Comparison of ENCODE assay signal across 16 cellular contexts in genomic region chr2:241613018-241613780, GRCh38. TPM values are rescaled to one million over a fixed set of nuclear protein-coding genes. Genes with fewer than 3 reads are reported as not detected.
DNase-seq lines count a peak whose midpoint lies in the region; ATAC-seq, FAIRE-seq and TF ChIP-seq lines count a peak whose summit lies in the region.
"Had no signal": no experiment of that assay in that cellular context is flagged by ENCODE, and none has a peak within 500 bp of the region (broad histone marks: within the 10 kb centered on the region; RNA-seq: fewer than 3 reads in every experiment).

No MANE protein-coding gene starts in this region.

- H3K4me3 ChIP-seq in A673 (ENCODE audit: low read depth, low read length, poor library complexity, severe bottlenecking) (peak overlapping the region; percentile 18), IMR-90 (ENCODE audit: insufficient read depth, low read depth, low read length) (no peak overlapping the region), esophagus muscularis mucosa (no peak overlapping the region), neural progenitor cell (no peak overlapping the region)
- H3K4me3 ChIP-seq: Peyer's patch had no signal

- no peak for FAIRE-seq in D721Med (lab: Jason Lieb, UNC)
- FAIRE-seq: endothelial cell of umbilical vein had no signal

- H3K79me1 ChIP-seq in IMR-90 (ENCODE audit: low read depth in 1 of 2, low read length in 2 of 2) = peaks cover 42 to 84% of the 10 kb centered on the region in 2 experiments

- no peak overlapping the region for H2BK20ac ChIP-seq in IMR-90 (ENCODE audit: low read depth, low read length)

- no peak overlapping the region for H3K4me2 ChIP-seq in IMR-90 (ENCODE audit: low read depth, low read length)
- no peak overlapping the region for H3K4me2 ChIP-seq in neural progenitor cell

- H3K79me2 ChIP-seq in neural progenitor cell (ENCODE audit: low read depth) = peaks cover 36% of the 10 kb centered on the region

- H3K27ac Mint-ChIP-seq in neural progenitor cell = no peak overlapping the region
- no peak overlapping the region for H3K27ac Mint-ChIP-seq in activated CD4-positive, alpha-beta T cell treated with anti-CD3 and anti-CD28 coated beads for 36 hours
- H3K27ac Mint-ChIP-seq: activated CD4-positive, alpha-beta T cell treated with anti-CD3 and anti-CD28 coated beads, Interleukin-2, amount 10 ng/mL, durations not matched to agents 7 days and 5 days; activated naive CD8-positive, alpha-beta T cell; T-helper 2 cell treated with Interferon-gamma antibody and Interleukin-4, amounts not matched to agents 5 μg/mL and 100 μg/mL, for 36 hours had no signal

- no peak overlapping the region for H3K4me3 Mint-ChIP-seq in neural progenitor cell
- H3K4me3 Mint-ChIP-seq in activated CD4-positive, alpha-beta T cell treated with anti-CD3 and anti-CD28 coated beads for 36 hours = no peak overlapping the region
- H3K4me3 Mint-ChIP-seq: activated CD4-positive, alpha-beta T cell treated with anti-CD3 and anti-CD28 coated beads, Interleukin-2, amount 10 ng/mL, durations not matched to agents 7 days and 5 days; activated naive CD8-positive, alpha-beta T cell; T-helper 2 cell treated with Interferon-gamma antibody and Interleukin-4, amounts not matched to agents 5 μg/mL and 100 μg/mL, for 36 hours had no signal

- in situ Hi-C loops in IMR-90 (cut with MboI; ENCODE audit: low sequenced_read_pairs) = no loop called here

- no peak overlapping the region for H4K91ac ChIP-seq in IMR-90 (ENCODE audit: insufficient read depth, low read depth, low read length)

- peaks cover 2% of the 10 kb centered on the region for H3K36me3 Mint-ChIP-seq in neural progenitor cell
- peaks cover 11% of the 10 kb centered on the region for H3K36me3 Mint-ChIP-seq in activated CD4-positive, alpha-beta T cell treated with anti-CD3 and anti-CD28 coated beads for 36 hours (ENCODE audit: low read depth)

- H4K8ac ChIP-seq in IMR-90 (ENCODE audit: low read depth in 2 of 2, low read length in 2 of 2) = no peak overlapping the region

- no peak overlapping the region for H2BK15ac ChIP-seq in IMR-90 (ENCODE audit: low read depth, low read length)

- H3K18ac ChIP-seq in IMR-90 (ENCODE audit: low read depth, low read length) = no peak overlapping the region

- dilution Hi-C loops in IMR-90 (cut with HindIII; ENCODE audit: low sequenced_read_pairs, unreplicated experiment) = no loop called here

- TF ChIP-seq POLR2A in IMR-90 (IDR thresholded peaks at IDR 0.05; ENCODE audit: low read depth, low read length) (no peak), esophagus muscularis mucosa (IDR thresholded peaks at IDR 0.05; ENCODE audit: low read depth) (no peak)

- H2BK120ac ChIP-seq in IMR-90 (ENCODE audit: low read depth, low read length) = no peak overlapping the region

- H2BK5ac ChIP-seq in IMR-90 (ENCODE audit: low read depth, low read length, poor library complexity, severe bottlenecking) = no peak overlapping the region

- no peak overlapping the region for H2AK9ac ChIP-seq in IMR-90 (replicated peaks; ENCODE audit: low read depth, low read length, poor library complexity)

- TF ChIP-seq EP300 in esophagus muscularis mucosa (IDR thresholded peaks at IDR 0.05) = no peak

- H3F3A ChIP-seq in neural progenitor cell (ENCODE audit: low read depth) = peaks cover 4% of the 10 kb centered on the region

- H3K9me3 Mint-ChIP-seq in neural progenitor cell = no peaks in the 10 kb centered on the region
- no peaks in the 10 kb centered on the region for H3K9me3 Mint-ChIP-seq in activated CD4-positive, alpha-beta T cell treated with anti-CD3 and anti-CD28 coated beads for 36 hours (ENCODE audit: low read depth)
- H3K9me3 Mint-ChIP-seq: activated CD4-positive, alpha-beta T cell treated with anti-CD3 and anti-CD28 coated beads, Interleukin-2, amount 10 ng/mL, durations not matched to agents 7 days and 5 days; T-helper 2 cell treated with Interferon-gamma antibody and Interleukin-4, amounts not matched to agents 5 μg/mL and 100 μg/mL, for 36 hours had no signal

- POLR2A ChIA-PET in A673 (lab: Charles Lee; ENCODE audit: low non-redundant PET) (interaction anchor here (0.6 kb wide), 1 partner anchor 74 kb away, joined by 5 read pairs; the partner anchor contains the start of gene DTYMK), IMR-90 (lab: Charles Lee; ENCODE audit: unreplicated experiment) (interaction anchor here (0.6 kb wide), 1 partner anchor 123 kb away, joined by 5 read pairs; no protein-coding TSS in a partner anchor)
- POLR2A ChIA-PET in activated CD4-positive, alpha-beta T cell treated with anti-CD3 and anti-CD28 coated beads for 36 hours (lab: Charles Lee) = interaction anchor here (0.7 kb wide), 1 partner anchor 448 kb away, joined by 7 read pairs; no protein-coding TSS in a partner anchor

- peaks cover 17% of the 10 kb centered on the region for H3K9me1 ChIP-seq in IMR-90 (ENCODE audit: insufficient read depth, low read length)

- peaks cover 13% of the 10 kb centered on the region for H3K4me1 Mint-ChIP-seq in neural progenitor cell
- H3K4me1 Mint-ChIP-seq in activated CD4-positive, alpha-beta T cell treated with anti-CD3 and anti-CD28 coated beads for 36 hours = peaks cover 38% of the 10 kb centered on the region

- H3K23ac ChIP-seq in IMR-90 (ENCODE audit: low read depth, low read length) = no peak overlapping the region; the same call in 1 of the 2 replicates

- no peak overlapping the region for H4K5ac ChIP-seq in IMR-90 (ENCODE audit: low read depth, low read length)

- H2AFZ ChIP-seq in IMR-90 (replicated peaks; ENCODE audit: low read length, poor library complexity) (no peak overlapping the region), neural progenitor cell (replicated peaks) (no peak overlapping the region)

- peaks cover 7% of the 10 kb centered on the region for H3K27me3 Mint-ChIP-seq in neural progenitor cell (ENCODE audit: insufficient read depth, low read depth)
- no peaks in the 10 kb centered on the region for H3K27me3 Mint-ChIP-seq in activated CD4-positive, alpha-beta T cell treated with anti-CD3 and anti-CD28 coated beads for 36 hours
- H3K27me3 Mint-ChIP-seq: activated CD4-positive, alpha-beta T cell treated with anti-CD3 and anti-CD28 coated beads, Interleukin-2, amount 10 ng/mL, durations not matched to agents 7 days and 5 days; activated naive CD8-positive, alpha-beta T cell had no signal

- no peak for TF ChIP-seq RAD21 in IMR-90 (IDR thresholded peaks at IDR 0.05; ENCODE audit: low read length)

- H3K9me3 ChIP-seq in A673 (ENCODE audit: low read depth, low read length, poor library complexity, severe bottlenecking) = no peaks in the 10 kb centered on the region
- no peaks in the 10 kb centered on the region for H3K9me3 ChIP-seq in IMR-90 (ENCODE audit: control insufficient read depth, insufficient read depth, low read length)
- H3K9me3 ChIP-seq in esophagus muscularis mucosa = no peaks in the 10 kb centered on the region
- H3K9me3 ChIP-seq in neural progenitor cell (ENCODE audit: low read depth) = no peaks in the 10 kb centered on the region
- H3K9me3 ChIP-seq: Peyer's patch had no signal

- H2AK5ac ChIP-seq in IMR-90 (ENCODE audit: low read depth, low read length) = no peak overlapping the region

- no peak overlapping the region for H3K56ac ChIP-seq in IMR-90 (ENCODE audit: extremely low read depth, insufficient read depth, low read length)

- BruUV-seq in A673 (replicated peaks; lab: Mats Ljungman, UMichigan) (no TSS peak), IMR-90 (replicated peaks; lab: Mats Ljungman, UMichigan) (no TSS peak)

- 0 out of 2 replicates have a peak overlapping the region, but pooled peaks have one; percentile 7 for H3K4ac ChIP-seq in IMR-90 (ENCODE audit: low read depth, low read length)

- H3K4me1 ChIP-seq in A673 (ENCODE audit: insufficient read depth, low read length, poor library complexity, severe bottlenecking) (peaks cover 50% of the 10 kb centered on the region), IMR-90 (ENCODE audit: control insufficient read depth, insufficient read depth, low read length) (peaks cover 13% of the 10 kb centered on the region), esophagus muscularis mucosa (peaks cover 21 to 61% (median 41%) of the 10 kb centered on the region in 4 donors), neural progenitor cell (peaks cover 13% of the 10 kb centered on the region)

- H3K9ac ChIP-seq in IMR-90 (ENCODE audit: low read depth, low read length) = no peak overlapping the region
- H3K9ac ChIP-seq in neural progenitor cell = no peak overlapping the region

- WGBS in IMR-90 (ENCODE audit: extremely low coverage in 2 of 2, insufficient read length in 1 of 2), 2 experiments = no CpG with 5 or more reads among the region's 15 CpGs
- WGBS in esophagus muscularis mucosa = 74% methylated on average over 15 of the region's 15 CpGs

- DNase-seq in A673 (ENCODE audit: low spot score) (peak; percentile 78), IMR-90 (peak; percentile 26), esophagus muscularis mucosa (ENCODE audit: extremely low spot score) (no peak), neural progenitor cell (ENCODE audit: low spot score) (peak; percentile 28), D721Med (ENCODE audit: insufficient read length, low spot score) (no peak), SIG-M5 treated with dmso at 0.1 percent for 504 hours (lab: John Stamatoyannopoulos, UW; ENCODE audit: unreplicated experiment) (no peak)
- no peak for DNase-seq in activated CD4-positive, alpha-beta T cell treated with anti-CD3 and anti-CD28 coated beads for 36 hours
- DNase-seq: activated CD4-positive, alpha-beta T cell treated with anti-CD3 and anti-CD28 coated beads, Interleukin-2, amount 10 ng/mL, durations not matched to agents 7 days and 5 days; DMS 273 treated with DMSO at 0.1 percent for 48 hours; NCI-H1436 treated with DMSO at 0.1 percent for 48 hours; Peyer's patch; stimulated activated CD4-positive, alpha-beta T cell treated with anti-CD3 and anti-CD28 coated beads, Interleukin-15, amount 100 ng/mL, for 24 hours had no signal

- no peaks in the 10 kb centered on the region for H3K27me3 ChIP-seq in A673 (replicated peaks; ENCODE audit: insufficient read depth, low read depth, low read length, poor library complexity)
- H3K27me3 ChIP-seq in IMR-90 (ENCODE audit: control insufficient read depth, insufficient read depth, low read length) = no peaks in the 10 kb centered on the region
- H3K27me3 ChIP-seq in esophagus muscularis mucosa = no peaks in the 10 kb centered on the region
- no peaks in the 10 kb centered on the region for H3K27me3 ChIP-seq in neural progenitor cell
- H3K27me3 ChIP-seq: Peyer's patch had no signal

- ATAC-seq in IMR-90 (ENCODE audit: low read depth) = no peak
- ATAC-seq in HG03095 (IDR thresholded peaks at IDR 0.05; ENCODE audit: unreplicated experiment) = no peak
- no peak for ATAC-seq in activated CD4-positive, alpha-beta T cell treated with anti-CD3 and anti-CD28 coated beads for 36 hours

- H3K14ac ChIP-seq in IMR-90 (replicated peaks; ENCODE audit: low read depth, low read length) = no peak overlapping the region

- H3K36me3 ChIP-seq in A673 (ENCODE audit: insufficient read depth, low read length, poor library complexity, severe bottlenecking) (no peaks in the 10 kb centered on the region), IMR-90 (ENCODE audit: control insufficient read depth, insufficient read depth, low read length) (peaks cover 5% of the 10 kb centered on the region), esophagus muscularis mucosa (peaks cover 0 to 6% (median 0%) of the 10 kb centered on the region in 4 donors), neural progenitor cell (no peaks in the 10 kb centered on the region)
- H3K36me3 ChIP-seq: Peyer's patch had no signal

- H3K27ac ChIP-seq in A673 (ENCODE audit: low read depth, low read length, poor library complexity, severe bottlenecking) = peak overlapping the region; percentile 80
- H3K27ac ChIP-seq in IMR-90 (ENCODE audit: insufficient read depth, low read length) = no peak overlapping the region
- peak overlapping the region; percentile 36 to 66 (median 48) for H3K27ac ChIP-seq in esophagus muscularis mucosa (replicated peaks in 1 of 4)
- no peak overlapping the region for H3K27ac ChIP-seq in neural progenitor cell
- H3K27ac ChIP-seq: Peyer's patch had no signal

- no peak for TF ChIP-seq CTCF in A673 (conservative IDR thresholded peaks at IDR 0.05; ENCODE audit: low read depth, low read length)
- no peak for TF ChIP-seq CTCF in IMR-90 (conservative IDR thresholded peaks at IDR 0.05; ENCODE audit: low read depth, low read length)
- TF ChIP-seq CTCF in esophagus muscularis mucosa (IDR thresholded peaks at IDR 0.05) = no peak
- TF ChIP-seq CTCF in neural progenitor cell (IDR thresholded peaks at IDR 0.05) = no peak
- no peak for TF ChIP-seq CTCF in D721Med (IDR thresholded peaks at IDR 0.05; ENCODE audit: insufficient read depth, missing control alignments)

- H4K20me1 ChIP-seq in IMR-90 (ENCODE audit: insufficient read depth, low read length) = peaks cover 35% of the 10 kb centered on the region
- H4K20me1 ChIP-seq in neural progenitor cell (ENCODE audit: low read depth) = no peaks in the 10 kb centered on the region

- CTCF ChIA-PET in A673 (lab: Charles Lee) = no interaction called here
- CTCF ChIA-PET in IMR-90 (lab: Yijun Ruan, JAX) = interaction anchor here (0.7 kb wide), 1 partner anchor 106 kb away, joined by 3 read pairs; no protein-coding TSS in a partner anchor
- CTCF ChIA-PET in activated CD4-positive, alpha-beta T cell treated with anti-CD3 and anti-CD28 coated beads for 36 hours (lab: Charles Lee) = interaction anchor here (1.8 kb wide), 1 partner anchor 25 kb away, joined by 4 read pairs; no protein-coding TSS in a partner anchor

- intact Hi-C loops in A673 (cut with micrococcal nuclease; ENCODE audit: unreplicated experiment) (no loop called here), IMR-90 (cut with micrococcal nuclease) (no loop called here), esophagus muscularis mucosa (cut with DNase I) (loop anchor here (5.0 kb wide), 1 partner anchor 106 kb away; the partner anchor contains the start of gene STK25)
- intact Hi-C loops in activated CD4-positive, alpha-beta T cell treated with anti-CD3 and anti-CD28 coated beads for 36 hours (cut with DNase I, micrococcal nuclease) = loop anchor here in 1 of 2 experiments (10.0 kb wide), 2 partner anchors 168 to 258 kb away; partner anchors contain the start of gene FARP2

RNA-seq across cellular contexts. Expression of gene THAP4, which starts 23.8 kb away (rescaled TPM):
- total RNA-seq in A673 (2021) (82.0 and 84.9 TPM in 2 replicates), IMR-90 (2012; rRNA removed) (33.9 and 42.2 TPM in 2 replicates), esophagus muscularis mucosa (10 to 100 TPM; 37.0 to 69.8 (median 49.6) TPM), neural progenitor cell (ENCODE audit: low replicate concordance) (25.6 and 43.2 TPM in 2 replicates)
- 55.1 and 60.3 TPM in 2 replicates for polyA plus RNA-seq in IMR-90 (2012; rRNA removed)
- 53.0 and 64.7 TPM in 2 replicates for polyA plus RNA-seq in IMR-90 (2012; cell fraction: cytosol; rRNA removed)
- polyA plus RNA-seq in IMR-90 (2012; cell fraction: nucleus; rRNA removed; ENCODE audit: low replicate concordance) = 20.5 and 32.9 TPM in 2 replicates
- 10 to 100 TPM; 42.5 to 54.1 TPM for total RNA-seq in activated CD4-positive, alpha-beta T cell treated with anti-CD3 and anti-CD28 coated beads for 36 hours

RNA-seq across cellular contexts. Expression of gene ATG4B, which starts 24.3 kb away (rescaled TPM):
- total RNA-seq in A673 (2021) = 102 and 122 TPM in 2 replicates
- 102 and 146 TPM in 2 replicates for total RNA-seq in IMR-90 (2012; rRNA removed)
- polyA plus RNA-seq in IMR-90 (2012; rRNA removed) = 98.4 and 113 TPM in 2 replicates
- polyA plus RNA-seq in IMR-90 (2012; cell fraction: cytosol; rRNA removed) = 52.3 and 78.0 TPM in 2 replicates
- polyA plus RNA-seq in IMR-90 (2012; cell fraction: nucleus; rRNA removed; ENCODE audit: low replicate concordance) = 374 and 431 TPM in 2 replicates
- 10 to 100 TPM; 39.1 to 76.0 (median 55.3) TPM for total RNA-seq in esophagus muscularis mucosa
- total RNA-seq in neural progenitor cell (ENCODE audit: low replicate concordance) = 80.7 and 114 TPM in 2 replicates
- total RNA-seq in activated CD4-positive, alpha-beta T cell treated with anti-CD3 and anti-CD28 coated beads for 36 hours = 10 to 100 TPM; 71.8 to 80.1 TPM

RNA-seq across cellular contexts. Expression of gene BOK, which starts 54.7 kb away (rescaled TPM):
- 2.7 and 4.0 TPM in 2 replicates for total RNA-seq in A673 (2021)
- total RNA-seq in IMR-90 (2012; rRNA removed) = 13.3 and 15.8 TPM in 2 replicates
- polyA plus RNA-seq in IMR-90 (2012; rRNA removed) = 34.4 and 37.4 TPM in 2 replicates
- 28.7 and 58.2 TPM in 2 replicates for polyA plus RNA-seq in IMR-90 (2012; cell fraction: cytosol; rRNA removed)
- 40.1 and 75.2 TPM in 2 replicates for polyA plus RNA-seq in IMR-90 (2012; cell fraction: nucleus; rRNA removed; ENCODE audit: low replicate concordance)
- total RNA-seq in esophagus muscularis mucosa = 100 to 1,000 TPM in 1 of 4 donors, 10 to 100 TPM in 3; 55.8 to 118 (median 73.7) TPM
- total RNA-seq in neural progenitor cell (ENCODE audit: low replicate concordance) = 2.0 and 5.5 TPM in 2 replicates
- total RNA-seq in activated CD4-positive, alpha-beta T cell treated with anti-CD3 and anti-CD28 coated beads for 36 hours = under 1 TPM; 0.09 to 0.64 TPM
- total RNA-seq: activated CD4-positive, alpha-beta T cell treated with anti-CD3 and anti-CD28 coated beads, Interleukin-2, amount 10 ng/mL, durations not matched to agents 7 days and 5 days had no signal

Comparison
In these comparisons a context has a peak if more than half of its experiments do, and no peak if none do; other contexts are left out.
1. DNase-seq: peak in A673 (single experiment), IMR-90 (single experiment) and neural progenitor cell (single experiment); none in esophagus muscularis mucosa (single experiment), activated CD4-positive, alpha-beta T cell treated with anti-CD3 and anti-CD28 coated beads for 36 hours (single experiment), D721Med (single experiment) and SIG-M5 treated with dmso at 0.1 percent for 504 hours (single experiment).
2. H3K27ac ChIP-seq: peak in A673 (single experiment) and esophagus muscularis mucosa (4 of 4); none in IMR-90 (single experiment) and neural progenitor cell (single experiment).